In the genomic region with DNA sequence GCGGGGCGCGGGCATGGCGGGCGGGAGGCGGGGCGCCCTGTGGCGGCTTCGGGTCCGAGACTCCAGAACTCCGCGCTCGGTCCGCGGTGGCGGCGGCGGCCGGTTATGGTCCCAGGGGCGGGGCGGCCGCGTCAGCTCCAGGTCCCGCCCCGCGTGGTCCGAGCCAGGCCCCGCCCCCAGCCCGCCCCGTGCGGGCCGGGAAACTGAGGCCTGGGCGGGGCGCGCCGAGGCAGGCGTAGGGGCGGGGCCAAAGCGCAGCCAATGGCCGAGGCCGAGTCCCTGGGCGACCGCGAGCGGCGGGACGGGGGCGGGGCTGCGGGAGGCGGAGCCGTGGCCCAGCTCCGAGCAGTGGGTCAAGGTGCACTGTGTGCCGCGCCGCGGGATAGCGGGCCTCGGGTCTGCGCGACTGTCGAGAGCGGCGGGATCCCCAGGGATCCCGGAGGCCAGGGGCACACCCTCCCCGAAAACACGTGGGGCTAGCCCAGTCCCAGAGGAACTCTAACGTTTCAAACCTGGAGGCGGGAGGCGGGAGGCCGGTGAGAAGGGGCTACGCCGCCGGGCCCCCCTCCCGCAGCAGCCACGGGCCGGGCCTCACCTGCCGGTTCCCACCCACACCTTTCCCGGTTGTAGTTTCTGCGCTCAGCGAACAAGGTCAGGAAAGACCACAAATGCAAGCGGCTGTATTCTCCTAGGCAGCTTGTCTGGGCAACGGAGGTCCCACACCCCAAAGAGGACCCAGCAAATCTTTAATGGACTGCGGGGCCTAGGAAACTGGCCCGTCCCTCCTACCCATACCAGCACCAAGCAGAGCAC, we compare ENCODE assay signal across 1 cellular context.
TF ChIP-seq lines count a peak whose summit lies in the region.

A gene (minus strand): TSS at position 78 of the 813 bp plus-strand sequence. CDS start 63 bp downstream, at position 15.

TF ChIP-seq in K562, 482 proteins besides CTCF, POLR2A, EP300 and RAD21 (continued from another document and continues in another):
- TF ChIP-seq, protein P1, sequence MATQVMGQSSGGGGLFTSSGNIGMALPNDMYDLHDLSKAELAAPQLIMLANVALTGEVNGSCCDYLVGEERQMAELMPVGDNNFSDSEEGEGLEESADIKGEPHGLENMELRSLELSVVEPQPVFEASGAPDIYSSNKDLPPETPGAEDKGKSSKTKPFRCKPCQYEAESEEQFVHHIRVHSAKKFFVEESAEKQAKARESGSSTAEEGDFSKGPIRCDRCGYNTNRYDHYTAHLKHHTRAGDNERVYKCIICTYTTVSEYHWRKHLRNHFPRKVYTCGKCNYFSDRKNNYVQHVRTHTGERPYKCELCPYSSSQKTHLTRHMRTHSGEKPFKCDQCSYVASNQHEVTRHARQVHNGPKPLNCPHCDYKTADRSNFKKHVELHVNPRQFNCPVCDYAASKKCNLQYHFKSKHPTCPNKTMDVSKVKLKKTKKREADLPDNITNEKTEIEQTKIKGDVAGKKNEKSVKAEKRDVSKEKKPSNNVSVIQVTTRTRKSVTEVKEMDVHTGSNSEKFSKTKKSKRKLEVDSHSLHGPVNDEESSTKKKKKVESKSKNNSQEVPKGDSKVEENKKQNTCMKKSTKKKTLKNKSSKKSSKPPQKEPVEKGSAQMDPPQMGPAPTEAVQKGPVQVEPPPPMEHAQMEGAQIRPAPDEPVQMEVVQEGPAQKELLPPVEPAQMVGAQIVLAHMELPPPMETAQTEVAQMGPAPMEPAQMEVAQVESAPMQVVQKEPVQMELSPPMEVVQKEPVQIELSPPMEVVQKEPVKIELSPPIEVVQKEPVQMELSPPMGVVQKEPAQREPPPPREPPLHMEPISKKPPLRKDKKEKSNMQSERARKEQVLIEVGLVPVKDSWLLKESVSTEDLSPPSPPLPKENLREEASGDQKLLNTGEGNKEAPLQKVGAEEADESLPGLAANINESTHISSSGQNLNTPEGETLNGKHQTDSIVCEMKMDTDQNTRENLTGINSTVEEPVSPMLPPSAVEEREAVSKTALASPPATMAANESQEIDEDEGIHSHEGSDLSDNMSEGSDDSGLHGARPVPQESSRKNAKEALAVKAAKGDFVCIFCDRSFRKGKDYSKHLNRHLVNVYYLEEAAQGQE (CRISPR knock-in tag; IDR thresholded peaks at IDR 0.05; ENCODE audit: low read depth) = peak; percentile 79; the same call in 1 of the 2 replicates
- TF ChIP-seq ZNF165 (CRISPR knock-in tag; IDR thresholded peaks at IDR 0.05; ENCODE audit: borderline replicate concordance) (peak; percentile 85; the same call in 1 of the 2 replicates), TAF7 (tag; IDR thresholded peaks at IDR 0.05) (no peak), ZNF436 (CRISPR knock-in tag; IDR thresholded peaks at IDR 0.05) (peak; percentile 2; the same call in 1 of the 2 replicates), ZNF57 (CRISPR knock-in tag; IDR thresholded peaks at IDR 0.05) (no peak), ZNF696 (CRISPR knock-in tag; conservative IDR thresholded peaks at IDR 0.05) (no peak), POU5F1 (IDR thresholded peaks at IDR 0.05; ENCODE audit: borderline replicate concordance, low read depth, low read length, partially characterized antibody) (peak; percentile 15), CAMTA2 (CRISPR knock-in tag; conservative IDR thresholded peaks at IDR 0.05) (0 out of 2 replicates have a peak, but pooled peaks have one; percentile 78), ZNF324 (CRISPR knock-in tag; IDR thresholded peaks at IDR 0.05) (no peak), ETS2 (tag; IDR thresholded peaks at IDR 0.05; ENCODE audit: borderline replicate concordance, poor library complexity, severe bottlenecking) (no peak), NR4A1 (CRISPR knock-in tag; IDR thresholded peaks at IDR 0.05) (peak; percentile 96), NR4A1 (tag; IDR thresholded peaks at IDR 0.05) (no peak), MCM7 (IDR thresholded peaks at IDR 0.05) (no peak), JUND (IDR thresholded peaks at IDR 0.05; ENCODE audit: borderline replicate concordance, low read depth, low read length) (peak; percentile 1; the same call in 1 of the 2 replicates), JUND (tag; IDR thresholded peaks at IDR 0.05; ENCODE audit: borderline replicate concordance, low read depth, low read length) (no peak), ZNF41 (CRISPR knock-in tag; conservative IDR thresholded peaks at IDR 0.05) (0 out of 2 replicates have a peak, but pooled peaks have one; percentile 59), ZKSCAN1 (IDR thresholded peaks at IDR 0.05; ENCODE audit: low read depth, low read length) (0 out of 2 replicates have a peak, but pooled peaks have one; percentile 12), PHF8 (IDR thresholded peaks at IDR 0.05; ENCODE audit: borderline replicate concordance, low read length) (peak; percentile 84), SMAD4 (CRISPR knock-in tag; conservative IDR thresholded peaks at IDR 0.05) (no peak; the same call in 1 of the 2 replicates), RUNX1 (IDR thresholded peaks at IDR 0.05; ENCODE audit: low read depth) (no peak), IFI16 (CRISPR knock-in tag; IDR thresholded peaks at IDR 0.05) (0 out of 2 replicates have a peak, but pooled peaks have one; percentile 41), RFX1 (IDR thresholded peaks at IDR 0.05) (no peak), ZNF133 (CRISPR knock-in tag; IDR thresholded peaks at IDR 0.05) (0 out of 2 replicates have a peak, but pooled peaks have one; percentile 7), ZNF668 (CRISPR knock-in tag; IDR thresholded peaks at IDR 0.05) (peak; percentile 83; the same call in 1 of the 2 replicates), RHOXF2B (CRISPR knock-in tag; conservative IDR thresholded peaks at IDR 0.05) (peak; percentile 89; the same call in 1 of the 2 replicates), TCF3 (CRISPR knock-in tag; IDR thresholded peaks at IDR 0.05) (no peak), ZNF583 (CRISPR knock-in tag; IDR thresholded peaks at IDR 0.05) (0 out of 2 replicates have a peak, but pooled peaks have one; percentile 43), MXI1 (IDR thresholded peaks at IDR 0.05; ENCODE audit: low read depth, low read length) (peak; percentile 88), HIVEP1 (CRISPR knock-in tag; IDR thresholded peaks at IDR 0.05) (peak; percentile 80; the same call in 1 of the 2 replicates), KDM2B (CRISPR knock-in tag; IDR thresholded peaks at IDR 0.05) (peak; percentile 98), CHD4 (IDR thresholded peaks at IDR 0.05; ENCODE audit: insufficient read depth, insufficient replicate concordance, low read depth, low read length, poor library complexity, severe bottlenecking) (peak; percentile 85)
- TF ChIP-seq, protein P2, sequence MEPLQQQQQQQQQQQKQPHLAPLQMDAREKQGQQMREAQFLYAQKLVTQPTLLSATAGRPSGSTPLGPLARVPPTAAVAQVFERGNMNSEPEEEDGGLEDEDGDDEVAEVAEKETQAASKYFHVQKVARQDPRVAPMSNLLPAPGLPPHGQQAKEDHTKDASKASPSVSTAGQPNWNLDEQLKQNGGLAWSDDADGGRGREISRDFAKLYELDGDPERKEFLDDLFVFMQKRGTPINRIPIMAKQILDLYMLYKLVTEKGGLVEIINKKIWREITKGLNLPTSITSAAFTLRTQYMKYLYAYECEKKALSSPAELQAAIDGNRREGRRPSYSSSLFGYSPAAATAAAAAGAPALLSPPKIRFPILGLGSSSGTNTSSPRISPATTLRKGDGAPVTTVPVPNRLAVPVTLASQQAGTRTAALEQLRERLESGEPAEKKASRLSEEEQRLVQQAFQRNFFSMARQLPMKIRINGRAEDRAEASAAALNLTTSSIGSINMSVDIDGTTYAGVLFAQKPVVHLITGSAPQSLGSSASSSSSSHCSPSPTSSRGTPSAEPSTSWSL (CRISPR knock-in tag; IDR thresholded peaks at IDR 0.05; ENCODE audit: borderline replicate concordance) = peak; percentile 95
- TF ChIP-seq, protein P3, sequence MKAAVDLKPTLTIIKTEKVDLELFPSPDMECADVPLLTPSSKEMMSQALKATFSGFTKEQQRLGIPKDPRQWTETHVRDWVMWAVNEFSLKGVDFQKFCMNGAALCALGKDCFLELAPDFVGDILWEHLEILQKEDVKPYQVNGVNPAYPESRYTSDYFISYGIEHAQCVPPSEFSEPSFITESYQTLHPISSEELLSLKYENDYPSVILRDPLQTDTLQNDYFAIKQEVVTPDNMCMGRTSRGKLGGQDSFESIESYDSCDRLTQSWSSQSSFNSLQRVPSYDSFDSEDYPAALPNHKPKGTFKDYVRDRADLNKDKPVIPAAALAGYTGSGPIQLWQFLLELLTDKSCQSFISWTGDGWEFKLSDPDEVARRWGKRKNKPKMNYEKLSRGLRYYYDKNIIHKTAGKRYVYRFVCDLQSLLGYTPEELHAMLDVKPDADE (conservative IDR thresholded peaks at IDR 0.05; ENCODE audit: control insufficient read depth, low read depth, low read length) = no peak
- TF ChIP-seq, protein P4, sequence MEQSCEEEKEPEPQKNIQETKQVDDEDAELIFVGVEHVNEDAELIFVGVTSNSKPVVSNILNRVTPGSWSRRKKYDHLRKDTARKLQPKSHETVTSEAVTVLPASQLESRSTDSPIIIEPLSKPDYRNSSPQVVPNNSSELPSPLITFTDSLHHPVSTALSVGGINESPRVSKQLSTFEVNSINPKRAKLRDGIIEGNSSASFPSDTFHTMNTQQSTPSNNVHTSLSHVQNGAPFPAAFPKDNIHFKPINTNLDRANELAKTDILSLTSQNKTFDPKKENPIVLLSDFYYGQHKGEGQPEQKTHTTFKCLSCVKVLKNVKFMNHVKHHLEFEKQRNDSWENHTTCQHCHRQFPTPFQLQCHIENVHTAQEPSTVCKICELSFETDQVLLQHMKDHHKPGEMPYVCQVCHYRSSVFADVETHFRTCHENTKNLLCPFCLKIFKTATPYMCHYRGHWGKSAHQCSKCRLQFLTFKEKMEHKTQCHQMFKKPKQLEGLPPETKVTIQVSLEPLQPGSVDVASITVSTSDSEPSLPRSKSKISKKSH (CRISPR knock-in tag; IDR thresholded peaks at IDR 0.05) = 0 out of 2 replicates have a peak, but pooled peaks have one; percentile 63
- TF ChIP-seq, protein P5, sequence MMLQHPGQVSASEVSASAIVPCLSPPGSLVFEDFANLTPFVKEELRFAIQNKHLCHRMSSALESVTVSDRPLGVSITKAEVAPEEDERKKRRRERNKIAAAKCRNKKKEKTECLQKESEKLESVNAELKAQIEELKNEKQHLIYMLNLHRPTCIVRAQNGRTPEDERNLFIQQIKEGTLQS (IDR thresholded peaks at IDR 0.05) = no peak
- TF ChIP-seq, protein P5 (CRISPR knock-in tag; conservative IDR thresholded peaks at IDR 0.05) = peak; percentile 83; the same call in 1 of the 2 replicates
- TF ChIP-seq, protein P6, sequence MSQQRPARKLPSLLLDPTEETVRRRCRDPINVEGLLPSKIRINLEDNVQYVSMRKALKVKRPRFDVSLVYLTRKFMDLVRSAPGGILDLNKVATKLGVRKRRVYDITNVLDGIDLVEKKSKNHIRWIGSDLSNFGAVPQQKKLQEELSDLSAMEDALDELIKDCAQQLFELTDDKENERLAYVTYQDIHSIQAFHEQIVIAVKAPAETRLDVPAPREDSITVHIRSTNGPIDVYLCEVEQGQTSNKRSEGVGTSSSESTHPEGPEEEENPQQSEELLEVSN (IDR thresholded peaks at IDR 0.05; ENCODE audit: borderline replicate concordance in 1 of 2, extremely low read depth in 1 of 2, insufficient read depth in 1 of 2, insufficient read length in 1 of 2, low read depth in 1 of 2, low read length in 1 of 2, poor library complexity in 1 of 2, severe bottlenecking in 1 of 2) = peak; percentile 68 to 88
- TF ChIP-seq, protein P7, sequence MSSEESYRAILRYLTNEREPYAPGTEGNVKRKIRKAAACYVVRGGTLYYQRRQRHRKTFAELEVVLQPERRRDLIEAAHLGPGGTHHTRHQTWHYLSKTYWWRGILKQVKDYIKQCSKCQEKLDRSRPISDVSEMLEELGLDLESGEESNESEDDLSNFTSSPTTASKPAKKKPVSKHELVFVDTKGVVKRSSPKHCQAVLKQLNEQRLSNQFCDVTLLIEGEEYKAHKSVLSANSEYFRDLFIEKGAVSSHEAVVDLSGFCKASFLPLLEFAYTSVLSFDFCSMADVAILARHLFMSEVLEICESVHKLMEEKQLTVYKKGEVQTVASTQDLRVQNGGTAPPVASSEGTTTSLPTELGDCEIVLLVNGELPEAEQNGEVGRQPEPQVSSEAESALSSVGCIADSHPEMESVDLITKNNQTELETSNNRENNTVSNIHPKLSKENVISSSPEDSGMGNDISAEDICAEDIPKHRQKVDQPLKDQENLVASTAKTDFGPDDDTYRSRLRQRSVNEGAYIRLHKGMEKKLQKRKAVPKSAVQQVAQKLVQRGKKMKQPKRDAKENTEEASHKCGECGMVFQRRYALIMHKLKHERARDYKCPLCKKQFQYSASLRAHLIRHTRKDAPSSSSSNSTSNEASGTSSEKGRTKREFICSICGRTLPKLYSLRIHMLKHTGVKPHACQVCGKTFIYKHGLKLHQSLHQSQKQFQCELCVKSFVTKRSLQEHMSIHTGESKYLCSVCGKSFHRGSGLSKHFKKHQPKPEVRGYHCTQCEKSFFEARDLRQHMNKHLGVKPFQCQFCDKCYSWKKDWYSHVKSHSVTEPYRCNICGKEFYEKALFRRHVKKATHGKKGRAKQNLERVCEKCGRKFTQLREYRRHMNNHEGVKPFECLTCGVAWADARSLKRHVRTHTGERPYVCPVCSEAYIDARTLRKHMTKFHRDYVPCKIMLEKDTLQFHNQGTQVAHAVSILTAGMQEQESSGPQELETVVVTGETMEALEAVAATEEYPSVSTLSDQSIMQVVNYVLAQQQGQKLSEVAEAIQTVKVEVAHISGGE (CRISPR knock-in tag; IDR thresholded peaks at IDR 0.05) = peak in 1 of 3 experiments; percentile 28; a peak in 1 of 6 replicates
